Comparison of ENCODE assay signal across 8 cellular contexts in the genomic region with DNA sequence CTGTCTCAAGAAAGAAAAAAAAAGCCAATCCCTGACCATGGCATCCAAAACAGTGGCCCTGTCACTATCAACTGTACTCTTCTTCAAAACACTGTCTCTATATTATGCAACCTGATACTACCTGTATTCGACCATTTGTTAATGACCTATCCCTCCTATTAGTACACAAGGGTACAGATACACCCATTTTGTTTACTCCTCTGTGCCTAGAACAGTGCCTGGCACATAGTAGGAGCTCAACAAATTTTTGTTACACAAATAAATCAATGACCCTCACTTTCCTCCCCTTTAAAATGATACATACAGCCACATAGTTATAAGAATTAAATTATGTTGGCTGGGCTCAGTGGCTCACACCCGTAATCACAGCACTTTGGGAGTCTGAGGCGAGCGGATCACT. TPM values are rescaled to one million over a fixed set of nuclear protein-coding genes. Genes with fewer than 3 reads are reported as not detected.
"Had no signal": no experiment of that assay in that cellular context is flagged by ENCODE, and none has a peak within 500 bp of the region (broad histone marks: within the 10 kb centered on the region; RNA-seq: fewer than 3 reads in every experiment).

No MANE protein-coding gene starts in this region.

- FAIRE-seq: HepG2, HTR-8/SVneo had no signal

- H3K27ac Mint-ChIP-seq: IgD-negative memory B cell had no signal

- H3K4me2 ChIP-seq: KMS-11 had no signal

- H3K9ac ChIP-seq: KMS-11 had no signal

- ATAC-seq: HepG2 had no signal

- H3K4me1 Mint-ChIP-seq: IgD-negative memory B cell had no signal

- DNase-seq: IMR-90, KBM-7, KG1 had no signal

- H3K27ac ChIP-seq: HL-60, KMS-11 had no signal

RNA-seq across cellular contexts. Expression of a gene that starts 13.4 kb away (rescaled TPM):
- total RNA-seq: HepG2 had no signal
- polyA plus RNA-seq: HepG2, IgD-negative memory B cell had no signal
